ENCODE assay signal across 8 cellular contexts in genomic region chr12:53499261-53500118, GRCh38. TPM values are rescaled to one million over a fixed set of nuclear protein-coding genes. Genes with fewer than 3 reads are reported as not detected.
DNase-seq lines count a peak whose midpoint lies in the region; ATAC-seq lines count a peak whose summit lies in the region.

TSS of gene MAP3K12 (minus strand) at chr12:53499458. CDS start at chr12:53487391, 12,067 bp downstream.

- H3K4me1 Mint-ChIP-seq in activated T-cell treated with anti-CD3 and anti-CD28 coated beads, Interleukin-2, amount 50 U/mL, for 72 hours (ENCODE audit: low read depth): peaks cover 46% of the 10 kb centered on the region
- H3K4me1 Mint-ChIP-seq in stimulated activated naive B cell treated with anti-CD40 and anti-IgM and Interleukin-4, amounts not matched to agents 10 μg/mL and 1 μg/mL and 100 μg/mL, for 72 hours: peaks cover 25 to 43% of the 10 kb centered on the region in 2 donors

- ATAC-seq in activated T-cell treated with anti-CD3 and anti-CD28 coated beads, Interleukin-2, amount 50 U/mL, for 72 hours (replicated peaks in 1 of 2): peak; percentile 14 to 23
- ATAC-seq in stimulated activated naive B cell treated with anti-CD40 and anti-IgM and Interleukin-4, amounts not matched to agents 10 μg/mL and 1 μg/mL and 100 μg/mL, for 72 hours (replicated peaks): no peak

- no peaks in the 10 kb centered on the region for H3K27me3 ChIP-seq in esophagus (ENCODE audit: control insufficient read depth in 1 of 2, insufficient read depth in 2 of 2, low read length in 2 of 2)
- no peaks in the 10 kb centered on the region for H3K27me3 ChIP-seq in muscle layer of colon (ENCODE audit: control insufficient read depth in 1 of 2, insufficient read depth in 2 of 2, low read length in 2 of 2)

- H3K36me3 ChIP-seq in esophagus (ENCODE audit: control insufficient read depth in 2 of 2, insufficient read depth in 2 of 2, low read length in 1 of 2): peaks cover 0 to 7% of the 10 kb centered on the region in 2 donors
- H3K36me3 ChIP-seq in muscle layer of colon (ENCODE audit: insufficient read depth, low read length): no peaks in the 10 kb centered on the region

- H3K9me3 ChIP-seq in esophagus (ENCODE audit: control insufficient read depth in 2 of 2, insufficient read depth in 1 of 2, low read depth in 1 of 2, low read length in 1 of 2) (no peaks in the 10 kb centered on the region), muscle layer of colon (ENCODE audit: low read length) (no peaks in the 10 kb centered on the region)

- peak within 1 kb of the TSS; percentile 55 to 63 for H3K4me3 ChIP-seq in esophagus (ENCODE audit: low read depth in 1 of 2, low read length in 2 of 2)
- H3K4me3 ChIP-seq in muscle layer of colon (ENCODE audit: low read depth in 1 of 2, low read length in 2 of 2): peak within 1 kb of the TSS; percentile 63

- WGBS in esophagus, 2 donors: 1% methylated on average over 51 to 52 of the region's 52 CpGs

- H3K27ac ChIP-seq in esophagus (ENCODE audit: low read depth in 2 of 2, low read length in 1 of 2) (peak within 1 kb of the TSS; percentile 97 to 100), muscle layer of colon (ENCODE audit: low read depth, low read length) (peak within 1 kb of the TSS; percentile 98)

- H3K4me3 Mint-ChIP-seq in activated T-cell treated with anti-CD3 and anti-CD28 coated beads, Interleukin-2, amount 50 U/mL, for 72 hours: peak within 1 kb of the TSS; percentile 97 to 99
- peak within 1 kb of the TSS; percentile 85 to 86 for H3K4me3 Mint-ChIP-seq in stimulated activated naive B cell treated with anti-CD40 and anti-IgM and Interleukin-4, amounts not matched to agents 10 μg/mL and 1 μg/mL and 100 μg/mL, for 72 hours

- DNase-seq in NCI-H1417 (lab: John Stamatoyannopoulos, UW) (peak; percentile 65 to 81 (median 76)), NCI-H1417 treated with DMSO at 0.1 percent for 48 hours (lab: John Stamatoyannopoulos, UW) (no peak), NCI-H774 (lab: John Stamatoyannopoulos, UW) (peak; percentile 29), HPDE6-E6E7 (ENCODE audit: extremely low spot score) (no peak)
- DNase-seq in activated T-cell treated with anti-CD3 and anti-CD28 coated beads, Interleukin-2, amount 50 U/mL, for 72 hours: peak; percentile 74 to 82
- DNase-seq in stimulated activated naive B cell treated with anti-CD40 and anti-IgM and Interleukin-4, amounts not matched to agents 10 μg/mL and 1 μg/mL and 100 μg/mL, for 72 hours: peak; percentile 54

- no peaks in the 10 kb centered on the region for H3K27me3 Mint-ChIP-seq in activated T-cell treated with anti-CD3 and anti-CD28 coated beads, Interleukin-2, amount 50 U/mL, for 72 hours (ENCODE audit: low read depth)
- no peaks in the 10 kb centered on the region for H3K27me3 Mint-ChIP-seq in stimulated activated naive B cell treated with anti-CD40 and anti-IgM and Interleukin-4, amounts not matched to agents 10 μg/mL and 1 μg/mL and 100 μg/mL, for 72 hours

- peaks cover 0 to 4% of the 10 kb centered on the region in 2 donors for H3K36me3 Mint-ChIP-seq in activated T-cell treated with anti-CD3 and anti-CD28 coated beads, Interleukin-2, amount 50 U/mL, for 72 hours (ENCODE audit: insufficient read depth in 2 of 2)
- H3K36me3 Mint-ChIP-seq in stimulated activated naive B cell treated with anti-CD40 and anti-IgM and Interleukin-4, amounts not matched to agents 10 μg/mL and 1 μg/mL and 100 μg/mL, for 72 hours: peaks cover 7 to 19% of the 10 kb centered on the region in 2 donors

- peak within 1 kb of the TSS; percentile 85 for H3K9ac ChIP-seq in muscle layer of colon (ENCODE audit: low read length)

- peak within 1 kb of the TSS; percentile 84 for H3K27ac Mint-ChIP-seq in activated T-cell treated with anti-CD3 and anti-CD28 coated beads, Interleukin-2, amount 50 U/mL, for 72 hours
- peak within 1 kb of the TSS; percentile 99 for H3K27ac Mint-ChIP-seq in stimulated activated naive B cell treated with anti-CD40 and anti-IgM and Interleukin-4, amounts not matched to agents 10 μg/mL and 1 μg/mL and 100 μg/mL, for 72 hours

- H3K4me1 ChIP-seq in esophagus (ENCODE audit: control insufficient read depth in 2 of 2, insufficient read depth in 2 of 2, low read length in 1 of 2): peaks cover 0 to 17% of the 10 kb centered on the region in 2 donors
- peaks cover 35% of the 10 kb centered on the region for H3K4me1 ChIP-seq in muscle layer of colon (ENCODE audit: insufficient read depth, low read length)

- H3K9me3 Mint-ChIP-seq in activated T-cell treated with anti-CD3 and anti-CD28 coated beads, Interleukin-2, amount 50 U/mL, for 72 hours: no peaks in the 10 kb centered on the region
- H3K9me3 Mint-ChIP-seq in stimulated activated naive B cell treated with anti-CD40 and anti-IgM and Interleukin-4, amounts not matched to agents 10 μg/mL and 1 μg/mL and 100 μg/mL, for 72 hours: peaks cover 0 to 4% of the 10 kb centered on the region in 2 donors

RNA-seq across cellular contexts. Expression of gene MAP3K12, which starts in this region (rescaled TPM):
- 10 to 100 TPM; 18.8 to 23.7 TPM for total RNA-seq in activated T-cell treated with anti-CD3 and anti-CD28 coated beads, Interleukin-2, amount 50 U/mL, for 72 hours
- polyA plus RNA-seq in esophagus: 1 to 10 TPM; 6.2 to 8.5 TPM

Comparison
In these comparisons a context has a peak if more than half of its experiments do, and no peak if none do; other contexts are left out.
1. DNase-seq: peak in NCI-H1417 (3 of 3), NCI-H774 (single experiment), activated T-cell treated with anti-CD3 and anti-CD28 coated beads, Interleukin-2, amount 50 U/mL, for 72 hours (2 of 2) and stimulated activated naive B cell treated with anti-CD40 and anti-IgM and Interleukin-4, amounts not matched to agents 10 μg/mL and 1 μg/mL and 100 μg/mL, for 72 hours (single experiment); none in NCI-H1417 treated with DMSO at 0.1 percent for 48 hours (single experiment) and HPDE6-E6E7 (single experiment).
2. ATAC-seq: peak in activated T-cell treated with anti-CD3 and anti-CD28 coated beads, Interleukin-2, amount 50 U/mL, for 72 hours (2 of 2); none in stimulated activated naive B cell treated with anti-CD40 and anti-IgM and Interleukin-4, amounts not matched to agents 10 μg/mL and 1 μg/mL and 100 μg/mL, for 72 hours (0 of 2).